In genomic region chr17:69581061-69581955, GRCh38 we compare ENCODE assay signal across 8 cellular contexts.
A peak's percentile ranks its signal among the peaks of the same experiment; 100 is the strongest.
DNase-seq lines count a peak whose midpoint lies in the region; ATAC-seq lines count a peak whose summit lies in the region.

No MANE protein-coding gene starts in this region.

- H3K36me3 Mint-ChIP-seq in activated T-helper 1 cell treated with anti-CD3 and anti-CD28 coated beads, Interleukin-12 subunit alpha, Interleukin-12 subunit beta, Interleukin-2, Interleukin-4 antibody, amounts not matched to agents 30 ng/mL and 10 ng/mL and 1 ng/mL, durations not matched to agents 14 hours and 24 hours and 36 hours (ENCODE audit: low read depth) = no peaks in the 10 kb centered on the region

- peaks cover 15% of the 10 kb centered on the region for H3K4me1 Mint-ChIP-seq in activated T-helper 1 cell treated with anti-CD3 and anti-CD28 coated beads, Interleukin-12 subunit alpha, Interleukin-12 subunit beta, Interleukin-2, Interleukin-4 antibody, amounts not matched to agents 30 ng/mL and 10 ng/mL and 1 ng/mL, durations not matched to agents 14 hours and 24 hours and 36 hours (ENCODE audit: low read depth)

- peaks cover 7% of the 10 kb centered on the region for H3K27me3 Mint-ChIP-seq in activated T-helper 1 cell treated with anti-CD3 and anti-CD28 coated beads, Interleukin-12 subunit alpha, Interleukin-12 subunit beta, Interleukin-2, Interleukin-4 antibody, amounts not matched to agents 30 ng/mL and 10 ng/mL and 1 ng/mL, durations not matched to agents 14 hours and 24 hours and 36 hours (ENCODE audit: insufficient read depth)

- peak overlapping the region; percentile 76 for H3K4me3 Mint-ChIP-seq in activated T-helper 1 cell treated with anti-CD3 and anti-CD28 coated beads, Interleukin-12 subunit alpha, Interleukin-12 subunit beta, Interleukin-2, Interleukin-4 antibody, amounts not matched to agents 30 ng/mL and 10 ng/mL and 1 ng/mL, durations not matched to agents 14 hours and 24 hours and 36 hours

- peak overlapping the region; percentile 31 for H3K27ac Mint-ChIP-seq in activated T-helper 1 cell treated with anti-CD3 and anti-CD28 coated beads, Interleukin-12 subunit alpha, Interleukin-12 subunit beta, Interleukin-2, Interleukin-4 antibody, amounts not matched to agents 30 ng/mL and 10 ng/mL and 1 ng/mL, durations not matched to agents 14 hours and 24 hours and 36 hours

- intact Hi-C loops in activated T-helper 1 cell treated with anti-CD3 and anti-CD28 coated beads, Interleukin-12 subunit alpha, Interleukin-12 subunit beta, Interleukin-2, Interleukin-4 antibody, amounts not matched to agents 30 ng/mL and 10 ng/mL and 1 ng/mL, durations not matched to agents 14 hours and 24 hours and 36 hours (cut with micrococcal nuclease) = no loop called here

- peak; percentile 2 for DNase-seq in stimulated activated CD4-positive, alpha-beta T cell treated with anti-CD3 and anti-CD28 coated beads, Interleukin-1b, Interleukin-23, amount 100 ng/mL, for 48 hours
- DNase-seq in stimulated activated CD4-positive, alpha-beta T cell treated with anti-CD3 and anti-CD28 coated beads, Interleukin-4, amount 100 ng/mL, for 4 hours = no peak
- DNase-seq in activated T-helper 1 cell treated with anti-CD3 and anti-CD28 coated beads, Interleukin-12 subunit alpha, Interleukin-12 subunit beta, Interleukin-2, Interleukin-4 antibody, amounts not matched to agents 30 ng/mL and 10 ng/mL and 1 ng/mL, durations not matched to agents 14 hours and 24 hours and 36 hours (ENCODE audit: low spot score) = no peak
- peak; percentile 1 for DNase-seq in stimulated activated CD8-positive, alpha-beta memory T cell treated with anti-CD3 and anti-CD28 coated beads, Interleukin-12 subunit alpha, Interleukin-12 subunit beta, amount 100 ng/mL, for 1 hour (ENCODE audit: low read depth)
- DNase-seq in DMS53 treated with DMSO at 0.1 percent for 48 hours (lab: John Stamatoyannopoulos, UW; ENCODE audit: unreplicated experiment) (no peak), ecto neural progenitor cell (ENCODE audit: low spot score) (no peak), AML-193 (lab: John Stamatoyannopoulos, UW) (no peak)

- no peaks in the 10 kb centered on the region for H3K9me3 Mint-ChIP-seq in activated T-helper 1 cell treated with anti-CD3 and anti-CD28 coated beads, Interleukin-12 subunit alpha, Interleukin-12 subunit beta, Interleukin-2, Interleukin-4 antibody, amounts not matched to agents 30 ng/mL and 10 ng/mL and 1 ng/mL, durations not matched to agents 14 hours and 24 hours and 36 hours

- ATAC-seq in HG03108 (IDR thresholded peaks at IDR 0.05; ENCODE audit: unreplicated experiment) = peak; percentile 68

Comparison
In these comparisons a context has a peak if more than half of its experiments do, and no peak if none do; other contexts are left out.
1. DNase-seq: peak in stimulated activated CD4-positive, alpha-beta T cell treated with anti-CD3 and anti-CD28 coated beads, Interleukin-1b, Interleukin-23, amount 100 ng/mL, for 48 hours (single experiment) and stimulated activated CD8-positive, alpha-beta memory T cell treated with anti-CD3 and anti-CD28 coated beads, Interleukin-12 subunit alpha, Interleukin-12 subunit beta, amount 100 ng/mL, for 1 hour (single experiment); none in stimulated activated CD4-positive, alpha-beta T cell treated with anti-CD3 and anti-CD28 coated beads, Interleukin-4, amount 100 ng/mL, for 4 hours (0 of 2), activated T-helper 1 cell treated with anti-CD3 and anti-CD28 coated beads, Interleukin-12 subunit alpha, Interleukin-12 subunit beta, Interleukin-2, Interleukin-4 antibody, amounts not matched to agents 30 ng/mL and 10 ng/mL and 1 ng/mL, durations not matched to agents 14 hours and 24 hours and 36 hours (single experiment), DMS53 treated with DMSO at 0.1 percent for 48 hours (single experiment), ecto neural progenitor cell (single experiment) and AML-193 (0 of 2).